23 cellular contexts compared by ENCODE assay signal in genomic region chr18:54736981-54737380, GRCh38.
"Had no signal": no experiment of that assay in that cellular context is flagged by ENCODE, and none has a peak within 500 bp of the region (broad histone marks: within the 10 kb centered on the region; RNA-seq: fewer than 3 reads in every experiment).

No MANE protein-coding gene starts in this region.

- H3K36me3 ChIP-seq: ascending aorta, lower lobe of right lung, neutrophil, right lobe of liver, tibial artery, WERI-Rb-1 had no signal

- H3K4me1 Mint-ChIP-seq: activated naive CD4-positive, alpha-beta T cell treated with anti-CD3 and anti-CD28 coated beads, Interleukin-2, amount 10 ng/mL, durations not matched to agents 7 days and 5 days; mesothelial cell of epicardium; stimulated activated memory B cell treated with anti-CD40 and anti-IgM and Interleukin-4, amounts not matched to agents 10 μg/mL and 1 μg/mL and 100 μg/mL, for 72 hours; T-helper 17 cell had no signal

- H3K27me3 ChIP-seq: ascending aorta, foreskin keratinocyte, hepatocyte, right lobe of liver, tibial artery had no signal

- H3K27ac ChIP-seq: ascending aorta, foreskin keratinocyte, hepatocyte, lower lobe of right lung, neutrophil, parathyroid adenoma, right lobe of liver, tibial artery, WERI-Rb-1 had no signal

- FAIRE-seq: islet of Langerhans, urothelium cell line had no signal

- H3K27me3 Mint-ChIP-seq: stimulated activated memory B cell treated with anti-CD40 and anti-IgM and Interleukin-4, amounts not matched to agents 10 μg/mL and 1 μg/mL and 100 μg/mL, for 72 hours had no signal

- H3K9me3 Mint-ChIP-seq: natural killer cell treated with Interleukin-12 subunit alpha and Interleukin-12 subunit beta and Interleukin-15 and Interleukin-18, amount 100 ng/mL, for 72 hours; stimulated activated memory B cell treated with anti-CD40 and anti-IgM and Interleukin-4, amounts not matched to agents 10 μg/mL and 1 μg/mL and 100 μg/mL, for 72 hours had no signal

- DNase-seq: activated CD4-positive, alpha-beta T cell treated with anti-CD3 and anti-CD28 coated beads, Interleukin-2, amount 50 U/mL, for 48 hours; activated naive CD4-positive, alpha-beta T cell treated with anti-CD3 and anti-CD28 coated beads, Interleukin-2, amount 10 ng/mL, durations not matched to agents 7 days and 5 days; activated T-cell treated with anti-CD3 and anti-CD28 coated beads for 4 hours; effector memory CD8-positive, alpha-beta T cell; foreskin keratinocyte; left cardiac atrium; lower lobe of right lung; right lobe of liver; stimulated activated CD4-positive, alpha-beta T cell treated with anti-CD3 and anti-CD28 coated beads, Interleukin-4, amount 100 ng/mL, for 24 hours; T-helper 17 cell; tibial artery; WERI-Rb-1 had no signal

- H3K4me3 Mint-ChIP-seq: activated naive CD4-positive, alpha-beta T cell treated with anti-CD3 and anti-CD28 coated beads, Interleukin-2, amount 10 ng/mL, durations not matched to agents 7 days and 5 days; effector memory CD8-positive, alpha-beta T cell; mesothelial cell of epicardium; natural killer cell treated with Interleukin-12 subunit alpha and Interleukin-12 subunit beta and Interleukin-15 and Interleukin-18, amount 100 ng/mL, for 72 hours; stimulated activated memory B cell treated with anti-CD40 and anti-IgM and Interleukin-4, amounts not matched to agents 10 μg/mL and 1 μg/mL and 100 μg/mL, for 72 hours; T-helper 17 cell had no signal

- H3K4me1 ChIP-seq: ascending aorta, lower lobe of right lung, parathyroid adenoma, right lobe of liver, tibial artery had no signal

- H3K4me3 ChIP-seq: ascending aorta, hepatocyte, lower lobe of right lung, right lobe of liver, smooth muscle cell, tibial artery had no signal

- H3K27ac Mint-ChIP-seq: activated naive CD4-positive, alpha-beta T cell treated with anti-CD3 and anti-CD28 coated beads, Interleukin-2, amount 10 ng/mL, durations not matched to agents 7 days and 5 days; activated T-helper 2 cell treated with anti-CD3 and anti-CD28 coated beads, Interferon-gamma antibody, Interleukin-2, Interleukin-4, amounts not matched to agents 10 μg/mL and 5 μg/mL and 100 μg/mL, durations not matched to agents 14 hours and 24 hours and 36 hours; effector memory CD8-positive, alpha-beta T cell; mesothelial cell of epicardium; natural killer cell treated with Interleukin-12 subunit alpha and Interleukin-12 subunit beta and Interleukin-15 and Interleukin-18, amount 100 ng/mL, for 72 hours; stimulated activated memory B cell treated with anti-CD40 and anti-IgM and Interleukin-4, amounts not matched to agents 10 μg/mL and 1 μg/mL and 100 μg/mL, for 72 hours; T-helper 17 cell had no signal

- ATAC-seq: effector memory CD8-positive, alpha-beta T cell; foreskin keratinocyte; left cardiac atrium; lower lobe of right lung; natural killer cell treated with Interleukin-12 subunit alpha and Interleukin-12 subunit beta and Interleukin-15 and Interleukin-18, amount 100 ng/mL, for 72 hours; right lobe of liver; stimulated activated memory B cell treated with anti-CD40 and anti-IgM and Interleukin-4, amounts not matched to agents 10 μg/mL and 1 μg/mL and 100 μg/mL, for 72 hours; T-helper 17 cell had no signal

- H3K9me3 ChIP-seq: ascending aorta, lower lobe of right lung, neutrophil, right lobe of liver, tibial artery had no signal
